Comparison of ENCODE assay signal across 8 cellular contexts in genomic region chr16:28326881-28327610, GRCh38. TPM values are rescaled to one million over a fixed set of nuclear protein-coding genes. Genes with fewer than 3 reads are reported as not detected.
DNase-seq lines count a peak whose midpoint lies in the region; ATAC-seq and TF ChIP-seq lines count a peak whose summit lies in the region.

No MANE protein-coding gene starts in this region.

- no peaks in the 10 kb centered on the region for H3K9me3 ChIP-seq in MM.1S (replicated peaks; ENCODE audit: insufficient read depth, low read length)

- no peak overlapping the region for H3K9ac ChIP-seq in MM.1S (ENCODE audit: low read length)

- no peaks in the 10 kb centered on the region for H3K36me3 ChIP-seq in MM.1S (replicated peaks; ENCODE audit: insufficient read depth, low read length)

- peak; percentile 94 for TF ChIP-seq CTCF in GM12801 (IDR thresholded peaks at IDR 0.05; ENCODE audit: extremely low read depth, insufficient read length)
- TF ChIP-seq CTCF in MM.1S (IDR thresholded peaks at IDR 0.05; ENCODE audit: low read length): peak; percentile 82
- peak; percentile 88 for TF ChIP-seq CTCF in WI38 (IDR thresholded peaks at IDR 0.05; ENCODE audit: low read depth, low read length)
- TF ChIP-seq CTCF in cardiac fibroblast (IDR thresholded peaks at IDR 0.05; ENCODE audit: low read depth, low read length): peak; percentile 76

- H3K4me1 ChIP-seq in MM.1S (ENCODE audit: low read length): peaks cover 9% of the 10 kb centered on the region

- no peaks in the 10 kb centered on the region for H4K20me1 ChIP-seq in MM.1S (ENCODE audit: insufficient read depth, low read length)

- no peaks in the 10 kb centered on the region for H3K27me3 ChIP-seq in MM.1S (replicated peaks; ENCODE audit: insufficient read depth, low read length)

- H3K27ac ChIP-seq in MM.1S (ENCODE audit: low read length): no peak overlapping the region

- DNase-seq in MM.1S: peak; percentile 73
- peak; percentile 52 to 66 for DNase-seq in cardiac fibroblast (ENCODE audit: low read depth in 2 of 2)
- DNase-seq in left lobe of liver (ENCODE audit: low spot score): no peak
- peak; percentile 57 for DNase-seq in stimulated activated CD8-positive, alpha-beta memory T cell treated with anti-CD3 and anti-CD28 coated beads, Interleukin-12 subunit alpha, Interleukin-12 subunit beta, amount 100 ng/mL, for 1 hour (ENCODE audit: low read depth)
- DNase-seq in amniotic stem cell (lab: John Stamatoyannopoulos, UW): no peak
- no peak for DNase-seq in NCI-H446 treated with DMSO at 0.1 percent for 48 hours (lab: John Stamatoyannopoulos, UW)

- no peaks in the 10 kb centered on the region for H3K9me2 ChIP-seq in MM.1S (replicated peaks; ENCODE audit: insufficient read depth, low read length)

- H3K4me2 ChIP-seq in MM.1S (ENCODE audit: low read depth, low read length): no peak overlapping the region

- H3F3A ChIP-seq in MM.1S (ENCODE audit: insufficient read depth, low read length): no peaks in the 10 kb centered on the region

- H3K4me3 ChIP-seq in MM.1S (ENCODE audit: low read length) (no peak overlapping the region), WI38 (ENCODE audit: low read depth, low read length) (no peak overlapping the region), cardiac fibroblast (replicated peaks in 1 of 2; ENCODE audit: low read depth in 2 of 2, low read length in 2 of 2) (no peak overlapping the region)

- peak; percentile 95 for ATAC-seq in left lobe of liver

- no peak overlapping the region for H2AFZ ChIP-seq in MM.1S (ENCODE audit: low read length)

- H3K79me2 ChIP-seq in MM.1S (ENCODE audit: low read length): no peaks in the 10 kb centered on the region

RNA-seq across cellular contexts. Expression of gene SBK1, which starts 34.7 kb away (rescaled TPM):
- 0.33 TPM for total RNA-seq in left lobe of liver

RNA-seq across cellular contexts. Expression of gene NPIPB6, which starts 36.3 kb away (rescaled TPM):
- 0.28 TPM for total RNA-seq in left lobe of liver

Comparison
In these comparisons a context has a peak if more than half of its experiments do, and no peak if none do; other contexts are left out.
1. DNase-seq: peak in MM.1S (single experiment), cardiac fibroblast (2 of 2) and stimulated activated CD8-positive, alpha-beta memory T cell treated with anti-CD3 and anti-CD28 coated beads, Interleukin-12 subunit alpha, Interleukin-12 subunit beta, amount 100 ng/mL, for 1 hour (single experiment); none in left lobe of liver (single experiment), amniotic stem cell (single experiment) and NCI-H446 treated with DMSO at 0.1 percent for 48 hours (single experiment).
2. Peak in every context shown above with its lines, with median percentiles within 50 percentile points of each other: CTCF ChIP-seq.